1 cellular context compared by ENCODE assay signal in genomic region chr4:182818926-182819730, GRCh38.
TF ChIP-seq lines count a peak whose summit lies in the region.

No MANE protein-coding gene starts in this region.

TF ChIP-seq in H1, 55 proteins besides CTCF, POLR2A, EP300 and RAD21 (continued from another document):
- TF ChIP-seq SP4 (IDR thresholded peaks at IDR 0.05; ENCODE audit: low read length) (no peak), JUN (IDR thresholded peaks at IDR 0.05; ENCODE audit: low read depth, low read length) (no peak), SRF (IDR thresholded peaks at IDR 0.05; ENCODE audit: low read depth, low read length) (no peak), TCF12 (IDR thresholded peaks at IDR 0.05; ENCODE audit: low read depth, low read length) (no peak), TEAD4 (IDR thresholded peaks at IDR 0.05; ENCODE audit: low read depth, low read length) (no peak), CEBPB (IDR thresholded peaks at IDR 0.05; ENCODE audit: low read depth, low read length) (no peak), CHD7 (IDR thresholded peaks at IDR 0.05; ENCODE audit: insufficient replicate concordance, low read length) (no peak)
